Comparison of ENCODE assay signal across 8 cellular contexts in genomic region chr10:132684164-132684891, GRCh38.
DNase-seq lines count a peak whose midpoint lies in the region; ATAC-seq, FAIRE-seq and TF ChIP-seq lines count a peak whose summit lies in the region.

No MANE protein-coding gene starts in this region.

- ATAC-seq in HG02981 (IDR thresholded peaks at IDR 0.05; ENCODE audit: unreplicated experiment) = peak; percentile 86
- peak; percentile 73 for ATAC-seq in esophagus mucosa
- ATAC-seq in HG02763 (IDR thresholded peaks at IDR 0.05; ENCODE audit: unreplicated experiment) = no peak

- no peak overlapping the region for H3K4me3 ChIP-seq in WERI-Rb-1 (ENCODE audit: low read depth, low read length)

- H3K36me3 ChIP-seq in WERI-Rb-1 = no peaks in the 10 kb centered on the region

- peak overlapping the region; percentile 87 for H3K27ac ChIP-seq in VCaP
- no peak overlapping the region for H3K27ac ChIP-seq in WERI-Rb-1

- peak; percentile 60 for DNase-seq in EL
- peak; percentile 15 to 17 for DNase-seq in stimulated activated CD8-positive, alpha-beta memory T cell treated with anti-CD3 and anti-CD28 coated beads, Interleukin-2, amount 100 ng/mL, for 48 hours (ENCODE audit: low read depth in 2 of 2)
- DNase-seq in HTR-8/SVneo (ENCODE audit: insufficient read length, low spot score) = no peak
- no peak for DNase-seq in WERI-Rb-1

- no peak for TF ChIP-seq CTCF in VCaP (conservative IDR thresholded peaks at IDR 0.05)
- TF ChIP-seq CTCF in WERI-Rb-1 (IDR thresholded peaks at IDR 0.05; ENCODE audit: low read depth, low read length) = no peak

- no peaks in the 10 kb centered on the region for H3K9me3 ChIP-seq in WERI-Rb-1 (ENCODE audit: severe bottlenecking)

- FAIRE-seq in HTR-8/SVneo (lab: Jason Lieb, UNC) = no peak

- H3K27me3 ChIP-seq in WERI-Rb-1 (ENCODE audit: insufficient read depth, low read depth, severe bottlenecking) = no peaks in the 10 kb centered on the region

Comparison
In these comparisons a context has a peak if more than half of its experiments do, and no peak if none do; other contexts are left out.
1. DNase-seq: peak in EL (single experiment) and stimulated activated CD8-positive, alpha-beta memory T cell treated with anti-CD3 and anti-CD28 coated beads, Interleukin-2, amount 100 ng/mL, for 48 hours (2 of 2); none in HTR-8/SVneo (single experiment) and WERI-Rb-1 (single experiment).